ENCODE assay signal across 10 cellular contexts in the genomic region with DNA sequence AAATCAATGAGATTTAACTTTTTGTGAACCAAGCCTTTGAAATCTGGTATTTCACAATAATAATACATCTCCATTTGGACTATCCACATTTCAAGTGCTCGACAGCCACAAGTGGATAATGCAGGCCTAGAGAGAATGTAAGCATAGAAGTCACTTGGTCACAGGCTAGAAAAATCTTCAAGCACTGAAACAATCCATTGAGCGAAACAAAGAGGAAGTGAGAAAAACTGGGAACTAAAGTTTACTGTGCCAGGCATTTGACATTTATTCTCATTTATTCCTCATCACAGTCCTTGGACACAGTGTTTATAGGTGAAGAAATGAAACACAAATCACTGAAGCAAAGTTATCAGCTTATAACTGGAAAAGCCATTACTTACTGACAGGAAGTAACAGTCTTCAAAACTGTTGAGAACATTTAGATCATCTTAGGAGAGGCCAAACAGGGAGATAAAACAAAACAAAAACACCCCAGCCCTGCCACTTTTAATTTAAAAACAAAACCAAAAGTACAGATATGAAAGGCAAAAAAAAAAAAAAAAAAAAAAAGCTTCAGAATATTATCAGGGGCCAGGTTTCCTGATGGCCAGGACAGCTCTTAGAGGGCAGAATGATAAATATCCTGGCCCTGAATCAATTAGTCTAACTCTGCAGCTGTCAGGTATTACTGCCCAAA. TPM values are rescaled to one million over a fixed set of nuclear protein-coding genes. Genes with fewer than 3 reads are reported as not detected.
DNase-seq lines count a peak whose midpoint lies in the region; ATAC-seq and TF ChIP-seq lines count a peak whose summit lies in the region.
"Had no signal": no experiment of that assay in that cellular context is flagged by ENCODE, and none has a peak within 500 bp of the region (broad histone marks: within the 10 kb centered on the region; RNA-seq: fewer than 3 reads in every experiment).

No MANE protein-coding gene starts in this region.

- no TSS peak for BruUV-seq in PC-3 (replicated peaks; lab: Mats Ljungman, UMichigan)

- H3F3A ChIP-seq in PC-3 (ENCODE audit: low read length, unreplicated experiment): no peaks in the 10 kb centered on the region

- no peak overlapping the region for H3K4me3 Mint-ChIP-seq in activated CD8-positive, alpha-beta T cell treated with anti-CD3 and anti-CD28 coated beads for 36 hours
- no peak overlapping the region for H3K4me3 Mint-ChIP-seq in progenitor cell of endocrine pancreas (ENCODE audit: low read depth)

- no peaks in the 10 kb centered on the region for H3K27me3 ChIP-seq in PC-3 (ENCODE audit: low read length)

- no peak overlapping the region for H3K4me2 ChIP-seq in PC-3 (ENCODE audit: low read length)

- no peaks in the 10 kb centered on the region for H3K79me2 ChIP-seq in PC-3 (ENCODE audit: low read length)

- H3K9me2 ChIP-seq in PC-3 (replicated peaks; ENCODE audit: low read length): no peaks in the 10 kb centered on the region

- peaks cover 19% of the 10 kb centered on the region for H3K36me3 Mint-ChIP-seq in activated CD8-positive, alpha-beta T cell treated with anti-CD3 and anti-CD28 coated beads for 36 hours (ENCODE audit: low read depth)
- peaks cover 21% of the 10 kb centered on the region for H3K36me3 Mint-ChIP-seq in progenitor cell of endocrine pancreas (ENCODE audit: insufficient read depth)

- peaks cover 20% of the 10 kb centered on the region for H3K4me1 ChIP-seq in PC-3 (ENCODE audit: insufficient read depth, low read length)

- no peak overlapping the region for H2AFZ ChIP-seq in PC-3 (ENCODE audit: low read length)

- peak overlapping the region; percentile 86 for H3K27ac Mint-ChIP-seq in activated CD8-positive, alpha-beta T cell treated with anti-CD3 and anti-CD28 coated beads for 36 hours
- peak overlapping the region; percentile 36 for H3K27ac Mint-ChIP-seq in progenitor cell of endocrine pancreas

- POLR2A ChIA-PET in activated CD8-positive, alpha-beta T cell treated with anti-CD3 and anti-CD28 coated beads for 36 hours (lab: Charles Lee): interaction anchor here (0.5 to 0.6 kb wide), 2 partner anchors 66 to 119 kb away, joined by 3 read pairs; no protein-coding TSS in a partner anchor
- POLR2A ChIA-PET in PC-3 (lab: Charles Lee; ENCODE audit: unreplicated experiment): no interaction called here

- no peaks in the 10 kb centered on the region for H3K9me3 ChIP-seq in PC-3 (ENCODE audit: low read length)

- peaks cover 3% of the 10 kb centered on the region; the same call in 1 of the 2 replicates for H3K36me3 ChIP-seq in PC-3 (ENCODE audit: low read depth, low read length)

- H3K4me1 Mint-ChIP-seq in activated CD8-positive, alpha-beta T cell treated with anti-CD3 and anti-CD28 coated beads for 36 hours (ENCODE audit: low read depth): peaks cover 12% of the 10 kb centered on the region
- peaks cover 6% of the 10 kb centered on the region for H3K4me1 Mint-ChIP-seq in progenitor cell of endocrine pancreas (ENCODE audit: low read depth)

- no peaks in the 10 kb centered on the region for H3K27me3 Mint-ChIP-seq in activated CD8-positive, alpha-beta T cell treated with anti-CD3 and anti-CD28 coated beads for 36 hours
- H3K27me3 Mint-ChIP-seq in progenitor cell of endocrine pancreas: no peaks in the 10 kb centered on the region

- intact Hi-C loops in activated CD8-positive, alpha-beta T cell treated with anti-CD3 and anti-CD28 coated beads for 36 hours (cut with micrococcal nuclease): no loop called here
- intact Hi-C loops in PC-3 (cut with micrococcal nuclease): loop anchor here (10.0 kb wide), 1 partner anchor 65 kb away; no protein-coding TSS in a partner anchor

- no peaks in the 10 kb centered on the region for H3K9me3 Mint-ChIP-seq in activated CD8-positive, alpha-beta T cell treated with anti-CD3 and anti-CD28 coated beads for 36 hours
- H3K9me3 Mint-ChIP-seq in progenitor cell of endocrine pancreas (ENCODE audit: low read depth): no peaks in the 10 kb centered on the region

- no peak overlapping the region for H3K27ac ChIP-seq in PC-3 (ENCODE audit: low read length)

- CTCF ChIA-PET in activated CD8-positive, alpha-beta T cell treated with anti-CD3 and anti-CD28 coated beads for 36 hours (lab: Charles Lee): interaction anchor here (0.9 to 1.5 kb wide), 3 partner anchors 10 to 72 kb away, joined by 3 to 4 read pairs (median 3); no protein-coding TSS in a partner anchor
- CTCF ChIA-PET in PC-3 (lab: Charles Lee): no interaction called here

- H4K20me1 ChIP-seq in PC-3 (ENCODE audit: low read length): no peaks in the 10 kb centered on the region

- no peak for TF ChIP-seq CTCF in activated CD8-positive, alpha-beta T cell treated with anti-CD3 and anti-CD28 coated beads for 36 hours (IDR thresholded peaks at IDR 0.05)
- TF ChIP-seq CTCF in progenitor cell of endocrine pancreas (IDR thresholded peaks at IDR 0.05; ENCODE audit: unreplicated experiment): no peak
- no peak for TF ChIP-seq CTCF in PC-3 (conservative IDR thresholded peaks at IDR 0.05; ENCODE audit: low read depth, low read length)

- ATAC-seq in HG02981 (IDR thresholded peaks at IDR 0.05; ENCODE audit: unreplicated experiment) (peak; percentile 51), PC-3 (no peak), GM21737 (IDR thresholded peaks at IDR 0.05; ENCODE audit: unreplicated experiment) (no peak)
- ATAC-seq in activated CD8-positive, alpha-beta T cell treated with anti-CD3 and anti-CD28 coated beads for 36 hours: peak; percentile 42

- H3K4me3 ChIP-seq in PC-3 (ENCODE audit: low read length): no peak overlapping the region

- DNase-seq in NCI-H446 treated with DMSO at 0.1 percent for 48 hours (lab: John Stamatoyannopoulos, UW) (peak; percentile 44), NCI-H446 (lab: John Stamatoyannopoulos, UW) (no peak), progenitor cell of endocrine pancreas (ENCODE audit: low spot score, unreplicated experiment) (no peak), PC-3 (no peak), A172 (ENCODE audit: low spot score) (no peak)
- DNase-seq in activated CD8-positive, alpha-beta T cell treated with anti-CD3 and anti-CD28 coated beads for 36 hours: no peak
- DNase-seq: effector CD8-positive, alpha-beta T cell; stimulated activated naive CD4-positive, alpha-beta T cell treated with Interleukin-2 at 50 U/mL for 16 hours had no signal

- H3K9ac ChIP-seq in PC-3 (ENCODE audit: low read length): no peak overlapping the region

RNA-seq across cellular contexts. Expression of gene GNS, which starts 29.2 kb away (rescaled TPM):
- total RNA-seq in activated CD8-positive, alpha-beta T cell treated with anti-CD3 and anti-CD28 coated beads for 36 hours: 10 to 100 TPM; 16.4 to 19.2 TPM
- total RNA-seq in progenitor cell of endocrine pancreas (71.5 and 78.8 TPM in 2 replicates), PC-3 (2014; rRNA removed) (55.1 TPM in 2 replicates)
- 139 and 146 TPM in 2 replicates for total RNA-seq in A172 (2014; rRNA removed; shearing (Covaris generic))

Comparison
In these comparisons a context has a peak if more than half of its experiments do, and no peak if none do; other contexts are left out.
1. ATAC-seq: peak in HG02981 (single experiment) and activated CD8-positive, alpha-beta T cell treated with anti-CD3 and anti-CD28 coated beads for 36 hours (single experiment); none in PC-3 (single experiment) and GM21737 (single experiment).